In the genomic region with DNA sequence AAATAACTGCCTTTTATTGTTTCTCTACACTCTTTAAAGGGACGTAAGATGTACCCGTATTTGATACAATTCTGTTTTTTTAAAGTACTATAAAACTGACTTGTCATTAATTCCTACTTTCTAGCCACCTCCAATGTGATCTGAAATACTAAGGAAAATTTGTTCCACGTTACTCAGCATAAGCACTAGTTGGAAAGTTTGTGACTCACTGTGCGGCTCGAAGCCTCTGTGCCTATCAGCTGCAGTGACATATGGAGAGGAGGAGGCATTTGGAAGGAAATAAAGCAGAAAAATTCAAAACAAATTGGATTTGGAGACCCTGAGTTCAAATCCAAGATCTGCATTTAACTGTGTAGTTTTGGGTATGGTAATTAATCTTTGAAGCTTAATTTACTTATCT, we compare ENCODE assay signal across 27 cellular contexts.
A peak's percentile ranks its signal among the peaks of the same experiment; 100 is the strongest.
DNase-seq lines count a peak whose midpoint lies in the region; TF ChIP-seq lines count a peak whose summit lies in the region.
"Had no signal": no experiment of that assay in that cellular context is flagged by ENCODE, and none has a peak within 500 bp of the region (broad histone marks: within the 10 kb centered on the region; RNA-seq: fewer than 3 reads in every experiment).

No MANE protein-coding gene starts in this region.

- intact Hi-C loops in head of caudate nucleus (cut with DNase I), result no loop called here

- no peaks in the 10 kb centered on the region for H3K9me3 Mint-ChIP-seq in type B pancreatic cell

- H3K36me3 Mint-ChIP-seq in type B pancreatic cell, result no peaks in the 10 kb centered on the region
- H3K36me3 Mint-ChIP-seq: CD14-positive monocyte; CD4-positive, alpha-beta memory T cell; CD4-positive, CD25-positive, alpha-beta regulatory T cell; CD8-positive, alpha-beta memory T cell; CD8-positive, alpha-beta T cell had no signal

- no peak overlapping the region for H3K27ac Mint-ChIP-seq in type B pancreatic cell
- H3K27ac Mint-ChIP-seq: B cell; CD14-positive monocyte; CD4-positive, alpha-beta memory T cell; CD4-positive, alpha-beta T cell; CD4-positive, CD25-positive, alpha-beta regulatory T cell; CD8-positive, alpha-beta memory T cell; CD8-positive, alpha-beta T cell had no signal

- no peak for TF ChIP-seq CTCF in type B pancreatic cell (conservative IDR thresholded peaks at IDR 0.05)

- DNase-seq in Ammon's horn (ENCODE audit: low spot score) (peak; percentile 66), head of caudate nucleus (peak in 24 of 42 donors; percentile 5 to 63 (median 32)), inferior parietal cortex (ENCODE audit: extremely low spot score) (peak; percentile 44), COLO668 (lab: John Stamatoyannopoulos, UW; ENCODE audit: unreplicated experiment) (no peak), type B pancreatic cell (ENCODE audit: extremely low spot score, unreplicated experiment) (no peak)
- DNase-seq in activated CD8-positive, alpha-beta memory T cell treated with anti-CD3 and anti-CD28 coated beads, Interleukin-2, amount 50 U/mL, for 48 hours, result no peak
- DNase-seq: 8988T; ACHN; AML-193; BE2C; C1 segment of cervical spinal cord; Caco-2; Calu3; CD4-positive, alpha-beta memory T cell; CD4-positive, alpha-beta T cell; CD4-positive, CD25-positive, alpha-beta regulatory T cell; CD8-positive, alpha-beta memory T cell; CD8-positive, alpha-beta T cell; COR-L47; DMS 273 treated with DMSO at 0.1 percent for 48 hours; DMS153; DMS79; DMS79 treated with DMSO at 0.1 percent for 48 hours; DND-41; EL had no signal

- no peaks in the 10 kb centered on the region for H3K27me3 Mint-ChIP-seq in type B pancreatic cell
- H3K27me3 Mint-ChIP-seq: B cell; CD4-positive, alpha-beta T cell; CD4-positive, CD25-positive, alpha-beta regulatory T cell; CD8-positive, alpha-beta memory T cell had no signal

- no peak overlapping the region for H3K4me3 Mint-ChIP-seq in type B pancreatic cell
- H3K4me3 Mint-ChIP-seq: B cell; CD14-positive monocyte; CD4-positive, alpha-beta memory T cell; CD4-positive, alpha-beta T cell; CD4-positive, CD25-positive, alpha-beta regulatory T cell; CD8-positive, alpha-beta memory T cell; CD8-positive, alpha-beta T cell had no signal

- no peaks in the 10 kb centered on the region for H3K4me1 Mint-ChIP-seq in type B pancreatic cell (ENCODE audit: unreplicated experiment)
- H3K4me1 Mint-ChIP-seq: B cell; CD14-positive monocyte; CD4-positive, alpha-beta memory T cell; CD4-positive, CD25-positive, alpha-beta regulatory T cell; CD8-positive, alpha-beta memory T cell had no signal

Comparison
In these comparisons a context has a peak if more than half of its experiments do, and no peak if none do; other contexts are left out.
1. DNase-seq: peak in Ammon's horn (single experiment), head of caudate nucleus (24 of 42) and inferior parietal cortex (single experiment); none in COLO668 (single experiment), type B pancreatic cell (single experiment) and activated CD8-positive, alpha-beta memory T cell treated with anti-CD3 and anti-CD28 coated beads, Interleukin-2, amount 50 U/mL, for 48 hours (single experiment).